ENCODE assay signal across 8 cellular contexts in genomic region chr12:40325349-40325960, GRCh38.
DNase-seq lines count a peak whose midpoint lies in the region; ATAC-seq and TF ChIP-seq lines count a peak whose summit lies in the region.

No MANE protein-coding gene starts in this region.

- no peaks in the 10 kb centered on the region for H3F3A ChIP-seq in neural progenitor cell (ENCODE audit: low read depth)

- peaks cover 1% of the 10 kb centered on the region for H3K36me3 Mint-ChIP-seq in central memory CD8-positive, alpha-beta T cell (ENCODE audit: insufficient read depth)
- H3K36me3 Mint-ChIP-seq in neural progenitor cell, result no peaks in the 10 kb centered on the region

- peak; percentile 50 for DNase-seq in NCI-H526 treated with DMSO at 0.1 percent for 48 hours (lab: John Stamatoyannopoulos, UW)
- DNase-seq in central memory CD8-positive, alpha-beta T cell (ENCODE audit: low spot score in 2 of 2), result no peak
- DNase-seq in neural progenitor cell (ENCODE audit: low spot score), result peak; percentile 35
- DNase-seq in cortex of kidney (lab: John Stamatoyannopoulos, UW), result no peak
- DNase-seq in uterus, result no peak

- H3K4me1 Mint-ChIP-seq in central memory CD8-positive, alpha-beta T cell, result no peaks in the 10 kb centered on the region
- no peaks in the 10 kb centered on the region for H3K4me1 Mint-ChIP-seq in neural progenitor cell

- TF ChIP-seq CTCF in C4-2B (conservative IDR thresholded peaks at IDR 0.05) (peak; percentile 94), neural progenitor cell (IDR thresholded peaks at IDR 0.05) (peak; percentile 63), uterus (IDR thresholded peaks at IDR 0.05) (no peak)

- H3K27me3 Mint-ChIP-seq in central memory CD8-positive, alpha-beta T cell, result no peaks in the 10 kb centered on the region
- H3K27me3 Mint-ChIP-seq in neural progenitor cell (ENCODE audit: insufficient read depth, low read depth), result no peaks in the 10 kb centered on the region

- H3K4me3 ChIP-seq in neural progenitor cell (no peak overlapping the region), uterus (no peak overlapping the region)

- no peak overlapping the region for H3K4me3 Mint-ChIP-seq in central memory CD8-positive, alpha-beta T cell
- no peak overlapping the region for H3K4me3 Mint-ChIP-seq in neural progenitor cell

- H2AFZ ChIP-seq in neural progenitor cell (replicated peaks), result no peak overlapping the region

- no peaks in the 10 kb centered on the region for H4K20me1 ChIP-seq in neural progenitor cell (ENCODE audit: low read depth)

- no peaks in the 10 kb centered on the region for H3K9me3 Mint-ChIP-seq in central memory CD8-positive, alpha-beta T cell
- peaks cover 4% of the 10 kb centered on the region for H3K9me3 Mint-ChIP-seq in neural progenitor cell

- intact Hi-C loops in uterus (cut with DNase I; ENCODE audit: low total_unique reads), result no loop called here

- H3K27ac Mint-ChIP-seq in central memory CD8-positive, alpha-beta T cell (ENCODE audit: low read depth), result no peak overlapping the region
- no peak overlapping the region for H3K27ac Mint-ChIP-seq in neural progenitor cell

- no peak overlapping the region for H3K27ac ChIP-seq in C4-2B
- H3K27ac ChIP-seq in neural progenitor cell, result no peak overlapping the region
- no peak overlapping the region for H3K27ac ChIP-seq in uterus

- no peak overlapping the region for H3K9ac ChIP-seq in neural progenitor cell

- H3K36me3 ChIP-seq in neural progenitor cell (no peaks in the 10 kb centered on the region), uterus (no peaks in the 10 kb centered on the region)

- H3K4me1 ChIP-seq in neural progenitor cell, result no peaks in the 10 kb centered on the region
- no peaks in the 10 kb centered on the region for H3K4me1 ChIP-seq in uterus

- ATAC-seq in GM19043 (IDR thresholded peaks at IDR 0.05; ENCODE audit: low read depth, unreplicated experiment) (peak; percentile 92), HG03378 (IDR thresholded peaks at IDR 0.05; ENCODE audit: unreplicated experiment) (peak; percentile 98)
- peak; percentile 19 for ATAC-seq in central memory CD8-positive, alpha-beta T cell (replicated peaks; ENCODE audit: extremely low read depth, poor library complexity, severe bottlenecking)

- no peak for TF ChIP-seq POLR2A in uterus (IDR thresholded peaks at IDR 0.05)

- H3K79me2 ChIP-seq in neural progenitor cell (ENCODE audit: low read depth), result no peaks in the 10 kb centered on the region

- H3K4me2 ChIP-seq in neural progenitor cell, result no peak overlapping the region

- H3K9me3 ChIP-seq in neural progenitor cell (ENCODE audit: low read depth), result peaks cover 12% of the 10 kb centered on the region
- peaks cover 0 to 6% of the 10 kb centered on the region in 2 donors for H3K9me3 ChIP-seq in uterus

- H3K27me3 ChIP-seq in neural progenitor cell (no peaks in the 10 kb centered on the region), uterus (no peaks in the 10 kb centered on the region)

Comparison
In these comparisons a context has a peak if more than half of its experiments do, and no peak if none do; other contexts are left out.
1. CTCF ChIP-seq: peak in C4-2B (single experiment) and neural progenitor cell (single experiment); none in uterus (0 of 4).
2. ATAC-seq: peak in every context shown above with its lines; median percentile 98 in HG03378; 92 in GM19043; 19 in central memory CD8-positive, alpha-beta T cell.
3. DNase-seq: peak in NCI-H526 treated with DMSO at 0.1 percent for 48 hours (single experiment) and neural progenitor cell (single experiment); none in central memory CD8-positive, alpha-beta T cell (0 of 2), cortex of kidney (single experiment) and uterus (0 of 2).